ENCODE assay signal across 1 cellular context in genomic region chr14:67987596-67987995, GRCh38.
TF ChIP-seq lines count a peak whose summit lies in the region.

No MANE protein-coding gene starts in this region.

TF ChIP-seq in SK-N-SH, 30 proteins besides CTCF, POLR2A, EP300 and RAD21 (continued from another document):
- no peak for TF ChIP-seq IRF3 (IDR thresholded peaks at IDR 0.05; ENCODE audit: low read depth, low read length)
- TF ChIP-seq TAF1 (IDR thresholded peaks at IDR 0.05; ENCODE audit: borderline replicate concordance, low read depth, low read length): no peak
- TF ChIP-seq NRF1 (IDR thresholded peaks at IDR 0.05; ENCODE audit: low read depth, low read length): no peak
- TF ChIP-seq JUND (IDR thresholded peaks at IDR 0.05): peak; percentile 36; the same call in 1 of the 2 replicates
- no peak for TF ChIP-seq GABPA (IDR thresholded peaks at IDR 0.05; ENCODE audit: low read depth)
- no peak for TF ChIP-seq SMC3 (IDR thresholded peaks at IDR 0.05; ENCODE audit: low read depth, low read length)
- no peak for TF ChIP-seq SIN3A (IDR thresholded peaks at IDR 0.05; ENCODE audit: borderline replicate concordance, low read depth, low read length)
- no peak for TF ChIP-seq CHD2 (IDR thresholded peaks at IDR 0.05; ENCODE audit: low read length, partially characterized antibody)
- TF ChIP-seq USF2 (IDR thresholded peaks at IDR 0.05; ENCODE audit: borderline replicate concordance, low read depth, low read length): no peak
- no peak for TF ChIP-seq EZH2phosphoT487 (IDR thresholded peaks at IDR 0.05; ENCODE audit: borderline replicate concordance, low read depth)
- TF ChIP-seq, protein P1, sequence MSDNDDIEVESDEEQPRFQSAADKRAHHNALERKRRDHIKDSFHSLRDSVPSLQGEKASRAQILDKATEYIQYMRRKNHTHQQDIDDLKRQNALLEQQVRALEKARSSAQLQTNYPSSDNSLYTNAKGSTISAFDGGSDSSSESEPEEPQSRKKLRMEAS (IDR thresholded peaks at IDR 0.05; ENCODE audit: low read depth): 0 out of 2 replicates have a peak, but pooled peaks have one; percentile 15
- no peak for TF ChIP-seq GATA2 (CRISPR knock-in tag; IDR thresholded peaks at IDR 0.05)
- TF ChIP-seq NFIC (IDR thresholded peaks at IDR 0.05; ENCODE audit: borderline replicate concordance): peak; percentile 88
